ENCODE assay signal across 16 cellular contexts in genomic region chr2:130829020-130829419, GRCh38. TPM values are rescaled to one million over a fixed set of nuclear protein-coding genes. Genes with fewer than 3 reads are reported as not detected.
DNase-seq lines count a peak whose midpoint lies in the region; ATAC-seq, FAIRE-seq and TF ChIP-seq lines count a peak whose summit lies in the region.
"Had no signal": no experiment of that assay in that cellular context is flagged by ENCODE, and none has a peak within 500 bp of the region (broad histone marks: within the 10 kb centered on the region; RNA-seq: fewer than 3 reads in every experiment).

No MANE protein-coding gene starts in this region.

- no peak overlapping the region for H3K4me3 Mint-ChIP-seq in nephron progenitor cell
- H3K4me3 Mint-ChIP-seq: activated CD4-positive, alpha-beta memory T cell treated with anti-CD3 and anti-CD28 coated beads, Interleukin-2, amount 10 ng/mL, durations not matched to agents 7 days and 5 days had no signal

- no peak for TF ChIP-seq CTCF in bronchial epithelial cell (IDR thresholded peaks at IDR 0.05; ENCODE audit: insufficient read depth, low read length, severe bottlenecking)
- TF ChIP-seq CTCF in nephron progenitor cell (IDR thresholded peaks at IDR 0.05) = no peak

- no peak overlapping the region for H3K4me3 ChIP-seq in bronchial epithelial cell (ENCODE audit: low read depth, low read length)
- H3K4me3 ChIP-seq: gastrocnemius medialis, mucosa of descending colon had no signal

- no peaks in the 10 kb centered on the region for H3K36me3 ChIP-seq in bronchial epithelial cell (ENCODE audit: control insufficient read depth, insufficient read depth, low read length)
- H3K36me3 ChIP-seq: gastrocnemius medialis had no signal

- H3K4me1 Mint-ChIP-seq in nephron progenitor cell = peaks cover 58% of the 10 kb centered on the region

- no peak for ATAC-seq in HG03457 (IDR thresholded peaks at IDR 0.05; ENCODE audit: unreplicated experiment)
- ATAC-seq: gastrocnemius medialis, mucosa of descending colon had no signal

- no peak overlapping the region for H3K27ac Mint-ChIP-seq in nephron progenitor cell
- H3K27ac Mint-ChIP-seq: activated CD4-positive, alpha-beta memory T cell treated with anti-CD3 and anti-CD28 coated beads, Interleukin-2, amount 10 ng/mL, durations not matched to agents 7 days and 5 days had no signal

- H3K9me3 Mint-ChIP-seq in nephron progenitor cell = no peaks in the 10 kb centered on the region
- H3K9me3 Mint-ChIP-seq: activated CD4-positive, alpha-beta memory T cell treated with anti-CD3 and anti-CD28 coated beads, Interleukin-2, amount 10 ng/mL, durations not matched to agents 7 days and 5 days had no signal

- no peaks in the 10 kb centered on the region for H3K36me3 Mint-ChIP-seq in nephron progenitor cell (ENCODE audit: low read depth)

- peaks cover 19% of the 10 kb centered on the region for H3K27me3 Mint-ChIP-seq in nephron progenitor cell (ENCODE audit: low read depth, poor library complexity)

- H3K27me3 ChIP-seq in bronchial epithelial cell (ENCODE audit: control insufficient read depth, insufficient read depth, low read length) = no peaks in the 10 kb centered on the region

- peak; percentile 28 for FAIRE-seq in bronchial epithelial cell (lab: Jason Lieb, UNC)

- DNase-seq in DMS53 (lab: John Stamatoyannopoulos, UW) (peak; percentile 89), NCI-H460 (ENCODE audit: extremely low read depth, low read depth) (peak; percentile 41), bronchial epithelial cell (ENCODE audit: low read depth) (peak; percentile 93), nephron progenitor cell (peak; percentile 38), DMS114 treated with DMSO at 0.1 percent for 48 hours (lab: John Stamatoyannopoulos, UW; ENCODE audit: unreplicated experiment) (no peak), cerebellar cortex (ENCODE audit: low spot score) (no peak), GM19240 (ENCODE audit: insufficient read length, low spot score) (no peak)
- DNase-seq: activated CD4-positive, alpha-beta memory T cell treated with anti-CD3 and anti-CD28 coated beads, Interleukin-2, amount 10 ng/mL, durations not matched to agents 7 days and 5 days; activated gamma-delta T cell; DMS79; gastrocnemius medialis; NCI-H1930; NCI-H526 treated with DMSO at 0.1 percent for 48 hours; stimulated activated CD4-positive, alpha-beta T cell treated with anti-CD3 and anti-CD28 coated beads, Interleukin-15, amount 100 ng/mL, for 24 hours had no signal

RNA-seq across cellular contexts. Expression of gene ARHGEF4, which starts 7.7 kb away (rescaled TPM):
- 3.8 and 4.2 TPM in 2 replicates for total RNA-seq in NCI-H460 (2014; rRNA removed; shearing (Covaris generic))
- 13.6 and 21.9 TPM in 2 replicates for polyA plus RNA-seq in NCI-H460 (2014; cell fraction: nucleus; rRNA removed)
- 74.8 and 107 TPM in 2 replicates for total RNA-seq in bronchial epithelial cell

Comparison
In these comparisons a context has a peak if more than half of its experiments do, and no peak if none do; other contexts are left out.
1. DNase-seq: peak in DMS53 (single experiment), NCI-H460 (single experiment), bronchial epithelial cell (single experiment) and nephron progenitor cell (single experiment); none in DMS114 treated with DMSO at 0.1 percent for 48 hours (single experiment), cerebellar cortex (single experiment) and GM19240 (single experiment).
2. RNA of gene ARHGEF4, which starts 7.7 kb away (total RNA-seq): 74.8 to 107 TPM in bronchial epithelial cell; 3.8 to 4.2 TPM in NCI-H460; every median in the first group is over 10 times any median in the second.